ENCODE assay signal across 20 cellular contexts in genomic region chr17:41652461-41652960, GRCh38. TPM values are rescaled to one million over a fixed set of nuclear protein-coding genes. Genes with fewer than 3 reads are reported as not detected.
A peak's percentile ranks its signal among the peaks of the same experiment; 100 is the strongest.
DNase-seq lines count a peak whose midpoint lies in the region; ATAC-seq and TF ChIP-seq lines count a peak whose summit lies in the region.
"Had no signal": no experiment of that assay in that cellular context is flagged by ENCODE, and none has a peak within 500 bp of the region (broad histone marks: within the 10 kb centered on the region; RNA-seq: fewer than 3 reads in every experiment).

No MANE protein-coding gene starts in this region.

- no peaks in the 10 kb centered on the region for H3K27me3 ChIP-seq in duodenal mucosa (ENCODE audit: control insufficient read depth in 1 of 2, insufficient read depth in 2 of 2, low read length in 2 of 2)
- no peaks in the 10 kb centered on the region for H3K27me3 ChIP-seq in mucosa of stomach (ENCODE audit: control insufficient read depth, insufficient read depth, low read length)
- H3K27me3 ChIP-seq in thyroid gland: no peaks in the 10 kb centered on the region
- H3K27me3 ChIP-seq in tibial artery: no peaks in the 10 kb centered on the region

- peak overlapping the region; percentile 94 for H3K27ac ChIP-seq in duodenal mucosa (ENCODE audit: low read depth, low read length)
- peak overlapping the region; percentile 89 to 92 (median 91) for H3K27ac ChIP-seq in thyroid gland
- H3K27ac ChIP-seq in tibial artery: no peak overlapping the region
- H3K27ac ChIP-seq: KMS-11 had no signal

- H3K9me3 ChIP-seq in duodenal mucosa (ENCODE audit: control insufficient read depth in 1 of 2, low read length in 2 of 2) (no peaks in the 10 kb centered on the region), mucosa of stomach (ENCODE audit: control insufficient read depth, low read length) (no peaks in the 10 kb centered on the region), thyroid gland (no peaks in the 10 kb centered on the region), tibial artery (no peaks in the 10 kb centered on the region)

- H3K4me1 ChIP-seq in duodenal mucosa (ENCODE audit: control insufficient read depth in 1 of 2, insufficient read depth in 2 of 2, low read length in 2 of 2) (peaks cover 89% of the 10 kb centered on the region in 2 donors), mucosa of stomach (ENCODE audit: control insufficient read depth, insufficient read depth, low read length) (peaks cover 99% of the 10 kb centered on the region), thyroid gland (peaks cover 53 to 75% of the 10 kb centered on the region in 2 donors), tibial artery (peaks cover 3 to 53% (median 22%) of the 10 kb centered on the region in 4 donors)

- H3K4me3 ChIP-seq in duodenal mucosa (ENCODE audit: low read depth in 1 of 2, low read length in 2 of 2) (no peak overlapping the region), mucosa of stomach (ENCODE audit: low read length) (no peak overlapping the region), thyroid gland (replicated peaks in 1 of 3) (no peak overlapping the region), tibial artery (no peak overlapping the region)

- peak overlapping the region; percentile 29 to 72 for H3K9ac ChIP-seq in duodenal mucosa (ENCODE audit: low read depth in 1 of 2, low read length in 2 of 2)
- H3K9ac ChIP-seq in mucosa of stomach (ENCODE audit: low read length): peak overlapping the region; percentile 72
- H3K9ac ChIP-seq: KMS-11 had no signal

- no peak for TF ChIP-seq POLR2A in thyroid gland (IDR thresholded peaks at IDR 0.05)

- ATAC-seq in GM21717 (IDR thresholded peaks at IDR 0.05; ENCODE audit: unreplicated experiment) (no peak), GM21576 (IDR thresholded peaks at IDR 0.05; ENCODE audit: unreplicated experiment) (no peak)

- H3K36me3 ChIP-seq in duodenal mucosa (ENCODE audit: control insufficient read depth in 1 of 2, insufficient read depth in 2 of 2, low read length in 2 of 2) (no peaks in the 10 kb centered on the region), mucosa of stomach (ENCODE audit: control insufficient read depth, insufficient read depth, low read length) (no peaks in the 10 kb centered on the region), thyroid gland (no peaks in the 10 kb centered on the region), tibial artery (no peaks in the 10 kb centered on the region)

- intact Hi-C loops in thyroid gland (cut with DNase I): no loop called here
- intact Hi-C loops in tibial artery (cut with DNase I; ENCODE audit: low total_unique reads): no loop called here

- DNase-seq in LoVo (ENCODE audit: low spot score) (peak; percentile 28), thyroid gland (no peak), tibial artery (no peak), ecto neural progenitor cell (ENCODE audit: low spot score) (no peak)
- DNase-seq: activated B cell treated with CpG ODN at 0.5 μM for 24 hours; activated CD4-positive, alpha-beta T cell treated with anti-CD3 and anti-CD28 coated beads, Interleukin-2, amount 50 U/mL, for 48 hours; GF-D8; HFFc6; NCI-H1694; NCI-H69; nephron progenitor cell; stimulated activated CD4-positive, alpha-beta T cell treated with anti-CD3 and anti-CD28 coated beads, Interleukin-4, amount 100 ng/mL, for 4 hours had no signal

- no CpG with 5 or more reads among the region's 4 CpGs for WGBS in thyroid gland, 2 donors

- TF ChIP-seq CTCF in thyroid gland (IDR thresholded peaks at IDR 0.05): no peak
- TF ChIP-seq CTCF in tibial artery (IDR thresholded peaks at IDR 0.05): no peak

RNA-seq across cellular contexts. Expression of gene KRT17, which starts 28.1 kb away (rescaled TPM):
- under 1 TPM in 1 of 4 donors, not detected in 3; 0.56 TPM for total RNA-seq in thyroid gland
- total RNA-seq: activated B cell treated with CpG ODN at 0.5 μM for 24 hours had no signal

RNA-seq across cellular contexts. Expression of gene EIF1, which starts 36.2 kb away (rescaled TPM):
- total RNA-seq in thyroid gland: 100 to 1,000 TPM; 119 to 171 (median 145) TPM

RNA-seq across cellular contexts. Expression of gene KRT16, which starts 39.9 kb away (rescaled TPM):
- 1 to 10 TPM in 2 of 4 donors, not detected in 2; 1.3 to 2.0 TPM for total RNA-seq in thyroid gland
- total RNA-seq: activated B cell treated with CpG ODN at 0.5 μM for 24 hours, HT1080 had no signal

RNA-seq across cellular contexts. Expression of gene GAST, which starts 59.6 kb away (rescaled TPM):
- not detected for total RNA-seq in thyroid gland
- total RNA-seq: activated B cell treated with CpG ODN at 0.5 μM for 24 hours, HFFc6, HT1080, mesothelial cell of epicardium, pulmonary artery endothelial cell had no signal

Comparison
In these comparisons a context has a peak if more than half of its experiments do, and no peak if none do; other contexts are left out.
1. H3K27ac ChIP-seq: peak in duodenal mucosa (single experiment) and thyroid gland (3 of 3); none in tibial artery (0 of 2).